1 cellular context compared by ENCODE assay signal in the genomic region with DNA sequence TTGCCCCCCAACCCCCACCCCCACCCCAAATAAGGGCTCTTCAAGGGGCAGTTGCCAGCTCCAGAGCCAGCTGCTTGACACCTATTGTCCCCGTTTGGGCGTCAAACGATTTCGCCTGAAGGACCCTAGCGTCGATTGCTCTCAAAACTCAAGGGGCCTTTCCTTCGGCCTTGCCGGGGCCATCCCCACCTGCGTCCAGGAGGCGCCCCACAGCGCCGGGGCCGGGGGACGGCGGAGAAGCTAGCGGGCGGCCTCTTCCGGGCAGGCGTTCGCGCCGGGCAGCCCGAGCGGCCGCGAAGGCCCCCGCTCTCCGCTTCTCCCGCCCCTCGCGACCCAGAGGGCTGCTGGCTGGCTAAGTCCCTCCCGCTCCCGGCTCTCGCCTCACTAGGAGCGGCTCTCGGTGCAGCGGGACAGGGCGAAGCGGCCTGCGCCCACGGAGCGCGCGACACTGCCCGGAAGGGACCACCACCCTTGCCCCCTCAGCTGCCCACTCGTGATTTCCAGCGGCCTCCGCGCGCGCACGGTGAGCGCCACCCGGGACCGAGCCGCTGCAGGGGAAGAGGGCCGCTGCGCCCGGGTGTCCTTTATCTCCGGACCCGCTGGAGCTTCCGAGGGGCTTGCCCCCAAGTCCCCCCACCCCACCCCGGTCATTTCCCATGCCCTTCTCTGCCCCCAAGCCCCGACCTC.
TF ChIP-seq lines count a peak whose summit lies in the region.

A gene with protein sequence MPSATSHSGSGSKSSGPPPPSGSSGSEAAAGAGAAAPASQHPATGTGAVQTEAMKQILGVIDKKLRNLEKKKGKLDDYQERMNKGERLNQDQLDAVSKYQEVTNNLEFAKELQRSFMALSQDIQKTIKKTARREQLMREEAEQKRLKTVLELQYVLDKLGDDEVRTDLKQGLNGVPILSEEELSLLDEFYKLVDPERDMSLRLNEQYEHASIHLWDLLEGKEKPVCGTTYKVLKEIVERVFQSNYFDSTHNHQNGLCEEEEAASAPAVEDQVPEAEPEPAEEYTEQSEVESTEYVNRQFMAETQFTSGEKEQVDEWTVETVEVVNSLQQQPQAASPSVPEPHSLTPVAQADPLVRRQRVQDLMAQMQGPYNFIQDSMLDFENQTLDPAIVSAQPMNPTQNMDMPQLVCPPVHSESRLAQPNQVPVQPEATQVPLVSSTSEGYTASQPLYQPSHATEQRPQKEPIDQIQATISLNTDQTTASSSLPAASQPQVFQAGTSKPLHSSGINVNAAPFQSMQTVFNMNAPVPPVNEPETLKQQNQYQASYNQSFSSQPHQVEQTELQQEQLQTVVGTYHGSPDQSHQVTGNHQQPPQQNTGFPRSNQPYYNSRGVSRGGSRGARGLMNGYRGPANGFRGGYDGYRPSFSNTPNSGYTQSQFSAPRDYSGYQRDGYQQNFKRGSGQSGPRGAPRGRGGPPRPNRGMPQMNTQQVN (plus strand): TSS at position 383 of the 687 bp plus-strand sequence. CDS start 690 bp downstream, outside the sequence.

TF ChIP-seq in HepG2, 621 proteins besides CTCF, POLR2A, EP300 and RAD21 (continued from another document and continues in another):
- TF ChIP-seq, protein P1, sequence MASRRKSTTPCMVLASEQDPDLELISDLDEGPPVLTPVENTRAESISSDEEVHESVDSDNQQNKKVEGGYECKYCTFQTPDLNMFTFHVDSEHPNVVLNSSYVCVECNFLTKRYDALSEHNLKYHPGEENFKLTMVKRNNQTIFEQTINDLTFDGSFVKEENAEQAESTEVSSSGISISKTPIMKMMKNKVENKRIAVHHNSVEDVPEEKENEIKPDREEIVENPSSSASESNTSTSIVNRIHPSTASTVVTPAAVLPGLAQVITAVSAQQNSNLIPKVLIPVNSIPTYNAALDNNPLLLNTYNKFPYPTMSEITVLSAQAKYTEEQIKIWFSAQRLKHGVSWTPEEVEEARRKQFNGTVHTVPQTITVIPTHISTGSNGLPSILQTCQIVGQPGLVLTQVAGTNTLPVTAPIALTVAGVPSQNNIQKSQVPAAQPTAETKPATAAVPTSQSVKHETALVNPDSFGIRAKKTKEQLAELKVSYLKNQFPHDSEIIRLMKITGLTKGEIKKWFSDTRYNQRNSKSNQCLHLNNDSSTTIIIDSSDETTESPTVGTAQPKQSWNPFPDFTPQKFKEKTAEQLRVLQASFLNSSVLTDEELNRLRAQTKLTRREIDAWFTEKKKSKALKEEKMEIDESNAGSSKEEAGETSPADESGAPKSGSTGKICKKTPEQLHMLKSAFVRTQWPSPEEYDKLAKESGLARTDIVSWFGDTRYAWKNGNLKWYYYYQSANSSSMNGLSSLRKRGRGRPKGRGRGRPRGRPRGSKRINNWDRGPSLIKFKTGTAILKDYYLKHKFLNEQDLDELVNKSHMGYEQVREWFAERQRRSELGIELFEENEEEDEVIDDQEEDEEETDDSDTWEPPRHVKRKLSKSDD (CRISPR knock-in tag; IDR thresholded peaks at IDR 0.05; ENCODE audit: low read depth) = 0 out of 2 replicates have a peak, but pooled peaks have one; percentile 76
- TF ChIP-seq KMT2B (CRISPR knock-in tag; IDR thresholded peaks at IDR 0.05) (peak; percentile 10; the same call in 1 of the 2 replicates), ZNF383 (CRISPR knock-in tag; IDR thresholded peaks at IDR 0.05; ENCODE audit: borderline replicate concordance) (no peak), NFKB2 (CRISPR knock-in tag; IDR thresholded peaks at IDR 0.05; ENCODE audit: borderline replicate concordance) (peak; percentile 75; the same call in 1 of the 2 replicates), ZNF747 (CRISPR knock-in tag; IDR thresholded peaks at IDR 0.05; ENCODE audit: borderline replicate concordance) (no peak), NRL (CRISPR knock-in tag; IDR thresholded peaks at IDR 0.05; ENCODE audit: borderline replicate concordance) (peak; percentile 50; the same call in 1 of the 2 replicates), ETV6 (CRISPR knock-in tag; conservative IDR thresholded peaks at IDR 0.05) (no peak; the same call in 1 of the 2 replicates), PRPF4 (IDR thresholded peaks at IDR 0.05; ENCODE audit: low read depth, low read length, poor library complexity, severe bottlenecking) (no peak), HIVEP1 (CRISPR knock-in tag; IDR thresholded peaks at IDR 0.05) (0 out of 2 replicates have a peak, but pooled peaks have one; percentile 60), ZNF768 (CRISPR knock-in tag; IDR thresholded peaks at IDR 0.05) (peak; percentile 80; the same call in 1 of the 2 replicates), MYC (CRISPR knock-in tag; IDR thresholded peaks at IDR 0.05; ENCODE audit: borderline replicate concordance) (peak; percentile 71), HOXA5 (CRISPR knock-in tag; IDR thresholded peaks at IDR 0.05) (peak; percentile 73), CENPT (CRISPR knock-in tag; IDR thresholded peaks at IDR 0.05; ENCODE audit: low read depth) (peak; percentile 87; the same call in 1 of the 2 replicates), ZNF431 (CRISPR knock-in tag; IDR thresholded peaks at IDR 0.05; ENCODE audit: borderline replicate concordance, low read depth) (no peak), PAWR (CRISPR knock-in tag; IDR thresholded peaks at IDR 0.05; ENCODE audit: borderline replicate concordance) (no peak), ZNF766 (CRISPR knock-in tag; IDR thresholded peaks at IDR 0.05; ENCODE audit: borderline replicate concordance) (peak; percentile 39; the same call in 1 of the 2 replicates), MTA1 (CRISPR knock-in tag; IDR thresholded peaks at IDR 0.05; ENCODE audit: borderline replicate concordance) (0 out of 2 replicates have a peak, but pooled peaks have one; percentile 44), KLF13 (CRISPR knock-in tag; IDR thresholded peaks at IDR 0.05) (peak; percentile 70; the same call in 1 of the 2 replicates), ZNF83 (CRISPR knock-in tag; IDR thresholded peaks at IDR 0.05; ENCODE audit: borderline replicate concordance) (0 out of 2 replicates have a peak, but pooled peaks have one; percentile 38), NFRKB (IDR thresholded peaks at IDR 0.05) (no peak), HNRNPH1 (optimal IDR thresholded peaks at IDR 0.05; ENCODE audit: low read depth, low read length) (no peak), EEA1 (CRISPR knock-in tag; IDR thresholded peaks at IDR 0.05; ENCODE audit: borderline replicate concordance) (peak; percentile 63; the same call in 1 of the 2 replicates)
- TF ChIP-seq, protein P2, sequence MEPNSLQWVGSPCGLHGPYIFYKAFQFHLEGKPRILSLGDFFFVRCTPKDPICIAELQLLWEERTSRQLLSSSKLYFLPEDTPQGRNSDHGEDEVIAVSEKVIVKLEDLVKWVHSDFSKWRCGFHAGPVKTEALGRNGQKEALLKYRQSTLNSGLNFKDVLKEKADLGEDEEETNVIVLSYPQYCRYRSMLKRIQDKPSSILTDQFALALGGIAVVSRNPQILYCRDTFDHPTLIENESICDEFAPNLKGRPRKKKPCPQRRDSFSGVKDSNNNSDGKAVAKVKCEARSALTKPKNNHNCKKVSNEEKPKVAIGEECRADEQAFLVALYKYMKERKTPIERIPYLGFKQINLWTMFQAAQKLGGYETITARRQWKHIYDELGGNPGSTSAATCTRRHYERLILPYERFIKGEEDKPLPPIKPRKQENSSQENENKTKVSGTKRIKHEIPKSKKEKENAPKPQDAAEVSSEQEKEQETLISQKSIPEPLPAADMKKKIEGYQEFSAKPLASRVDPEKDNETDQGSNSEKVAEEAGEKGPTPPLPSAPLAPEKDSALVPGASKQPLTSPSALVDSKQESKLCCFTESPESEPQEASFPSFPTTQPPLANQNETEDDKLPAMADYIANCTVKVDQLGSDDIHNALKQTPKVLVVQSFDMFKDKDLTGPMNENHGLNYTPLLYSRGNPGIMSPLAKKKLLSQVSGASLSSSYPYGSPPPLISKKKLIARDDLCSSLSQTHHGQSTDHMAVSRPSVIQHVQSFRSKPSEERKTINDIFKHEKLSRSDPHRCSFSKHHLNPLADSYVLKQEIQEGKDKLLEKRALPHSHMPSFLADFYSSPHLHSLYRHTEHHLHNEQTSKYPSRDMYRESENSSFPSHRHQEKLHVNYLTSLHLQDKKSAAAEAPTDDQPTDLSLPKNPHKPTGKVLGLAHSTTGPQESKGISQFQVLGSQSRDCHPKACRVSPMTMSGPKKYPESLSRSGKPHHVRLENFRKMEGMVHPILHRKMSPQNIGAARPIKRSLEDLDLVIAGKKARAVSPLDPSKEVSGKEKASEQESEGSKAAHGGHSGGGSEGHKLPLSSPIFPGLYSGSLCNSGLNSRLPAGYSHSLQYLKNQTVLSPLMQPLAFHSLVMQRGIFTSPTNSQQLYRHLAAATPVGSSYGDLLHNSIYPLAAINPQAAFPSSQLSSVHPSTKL (CRISPR knock-in tag; IDR thresholded peaks at IDR 0.05) = peak; percentile 19; the same call in 1 of the 2 replicates
- TF ChIP-seq, protein P3, sequence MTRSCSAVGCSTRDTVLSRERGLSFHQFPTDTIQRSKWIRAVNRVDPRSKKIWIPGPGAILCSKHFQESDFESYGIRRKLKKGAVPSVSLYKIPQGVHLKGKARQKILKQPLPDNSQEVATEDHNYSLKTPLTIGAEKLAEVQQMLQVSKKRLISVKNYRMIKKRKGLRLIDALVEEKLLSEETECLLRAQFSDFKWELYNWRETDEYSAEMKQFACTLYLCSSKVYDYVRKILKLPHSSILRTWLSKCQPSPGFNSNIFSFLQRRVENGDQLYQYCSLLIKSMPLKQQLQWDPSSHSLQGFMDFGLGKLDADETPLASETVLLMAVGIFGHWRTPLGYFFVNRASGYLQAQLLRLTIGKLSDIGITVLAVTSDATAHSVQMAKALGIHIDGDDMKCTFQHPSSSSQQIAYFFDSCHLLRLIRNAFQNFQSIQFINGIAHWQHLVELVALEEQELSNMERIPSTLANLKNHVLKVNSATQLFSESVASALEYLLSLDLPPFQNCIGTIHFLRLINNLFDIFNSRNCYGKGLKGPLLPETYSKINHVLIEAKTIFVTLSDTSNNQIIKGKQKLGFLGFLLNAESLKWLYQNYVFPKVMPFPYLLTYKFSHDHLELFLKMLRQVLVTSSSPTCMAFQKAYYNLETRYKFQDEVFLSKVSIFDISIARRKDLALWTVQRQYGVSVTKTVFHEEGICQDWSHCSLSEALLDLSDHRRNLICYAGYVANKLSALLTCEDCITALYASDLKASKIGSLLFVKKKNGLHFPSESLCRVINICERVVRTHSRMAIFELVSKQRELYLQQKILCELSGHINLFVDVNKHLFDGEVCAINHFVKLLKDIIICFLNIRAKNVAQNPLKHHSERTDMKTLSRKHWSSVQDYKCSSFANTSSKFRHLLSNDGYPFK (CRISPR knock-in tag; IDR thresholded peaks at IDR 0.05; ENCODE audit: borderline replicate concordance) = no peak
- TF ChIP-seq, protein P4, sequence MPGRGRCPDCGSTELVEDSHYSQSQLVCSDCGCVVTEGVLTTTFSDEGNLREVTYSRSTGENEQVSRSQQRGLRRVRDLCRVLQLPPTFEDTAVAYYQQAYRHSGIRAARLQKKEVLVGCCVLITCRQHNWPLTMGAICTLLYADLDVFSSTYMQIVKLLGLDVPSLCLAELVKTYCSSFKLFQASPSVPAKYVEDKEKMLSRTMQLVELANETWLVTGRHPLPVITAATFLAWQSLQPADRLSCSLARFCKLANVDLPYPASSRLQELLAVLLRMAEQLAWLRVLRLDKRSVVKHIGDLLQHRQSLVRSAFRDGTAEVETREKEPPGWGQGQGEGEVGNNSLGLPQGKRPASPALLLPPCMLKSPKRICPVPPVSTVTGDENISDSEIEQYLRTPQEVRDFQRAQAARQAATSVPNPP (CRISPR knock-in tag; IDR thresholded peaks at IDR 0.05) = 0 out of 2 replicates have a peak, but pooled peaks have one; percentile 54
- TF ChIP-seq, protein P5, sequence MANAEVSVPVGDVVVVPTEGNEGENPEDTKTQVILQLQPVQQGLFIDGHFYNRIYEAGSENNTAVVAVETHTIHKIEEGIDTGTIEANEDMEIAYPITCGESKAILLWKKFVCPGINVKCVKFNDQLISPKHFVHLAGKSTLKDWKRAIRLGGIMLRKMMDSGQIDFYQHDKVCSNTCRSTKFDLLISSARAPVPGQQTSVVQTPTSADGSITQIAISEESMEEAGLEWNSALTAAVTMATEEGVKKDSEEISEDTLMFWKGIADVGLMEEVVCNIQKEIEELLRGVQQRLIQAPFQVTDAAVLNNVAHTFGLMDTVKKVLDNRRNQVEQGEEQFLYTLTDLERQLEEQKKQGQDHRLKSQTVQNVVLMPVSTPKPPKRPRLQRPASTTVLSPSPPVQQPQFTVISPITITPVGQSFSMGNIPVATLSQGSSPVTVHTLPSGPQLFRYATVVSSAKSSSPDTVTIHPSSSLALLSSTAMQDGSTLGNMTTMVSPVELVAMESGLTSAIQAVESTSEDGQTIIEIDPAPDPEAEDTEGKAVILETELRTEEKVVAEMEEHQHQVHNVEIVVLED (CRISPR knock-in tag; IDR thresholded peaks at IDR 0.05; ENCODE audit: borderline replicate concordance) = peak; percentile 24; the same call in 1 of the 2 replicates
- TF ChIP-seq, protein P6, sequence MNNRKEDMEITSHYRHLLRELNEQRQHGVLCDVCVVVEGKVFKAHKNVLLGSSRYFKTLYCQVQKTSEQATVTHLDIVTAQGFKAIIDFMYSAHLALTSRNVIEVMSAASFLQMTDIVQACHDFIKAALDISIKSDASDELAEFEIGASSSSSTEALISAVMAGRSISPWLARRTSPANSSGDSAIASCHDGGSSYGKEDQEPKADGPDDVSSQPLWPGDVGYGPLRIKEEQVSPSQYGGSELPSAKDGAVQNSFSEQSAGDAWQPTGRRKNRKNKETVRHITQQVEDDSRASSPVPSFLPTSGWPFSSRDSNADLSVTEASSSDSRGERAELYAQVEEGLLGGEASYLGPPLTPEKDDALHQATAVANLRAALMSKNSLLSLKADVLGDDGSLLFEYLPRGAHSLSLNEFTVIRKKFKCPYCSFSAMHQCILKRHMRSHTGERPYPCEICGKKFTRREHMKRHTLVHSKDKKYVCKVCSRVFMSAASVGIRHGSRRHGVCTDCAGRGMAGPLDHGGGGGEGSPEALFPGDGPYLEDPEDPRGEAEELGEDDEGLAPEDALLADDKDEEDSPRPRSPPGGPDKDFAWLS (CRISPR knock-in tag; IDR thresholded peaks at IDR 0.05; ENCODE audit: borderline replicate concordance) = 0 out of 2 replicates have a peak, but pooled peaks have one; percentile 44
- TF ChIP-seq, protein P7, sequence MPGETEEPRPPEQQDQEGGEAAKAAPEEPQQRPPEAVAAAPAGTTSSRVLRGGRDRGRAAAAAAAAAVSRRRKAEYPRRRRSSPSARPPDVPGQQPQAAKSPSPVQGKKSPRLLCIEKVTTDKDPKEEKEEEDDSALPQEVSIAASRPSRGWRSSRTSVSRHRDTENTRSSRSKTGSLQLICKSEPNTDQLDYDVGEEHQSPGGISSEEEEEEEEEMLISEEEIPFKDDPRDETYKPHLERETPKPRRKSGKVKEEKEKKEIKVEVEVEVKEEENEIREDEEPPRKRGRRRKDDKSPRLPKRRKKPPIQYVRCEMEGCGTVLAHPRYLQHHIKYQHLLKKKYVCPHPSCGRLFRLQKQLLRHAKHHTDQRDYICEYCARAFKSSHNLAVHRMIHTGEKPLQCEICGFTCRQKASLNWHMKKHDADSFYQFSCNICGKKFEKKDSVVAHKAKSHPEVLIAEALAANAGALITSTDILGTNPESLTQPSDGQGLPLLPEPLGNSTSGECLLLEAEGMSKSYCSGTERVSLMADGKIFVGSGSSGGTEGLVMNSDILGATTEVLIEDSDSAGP (CRISPR knock-in tag; IDR thresholded peaks at IDR 0.05; ENCODE audit: borderline replicate concordance) = peak; percentile 69; the same call in 1 of the 2 replicates
